ENCODE assay signal across 1 cellular context in genomic region chr16:26118575-26118974, GRCh38.
TF ChIP-seq lines count a peak whose summit lies in the region.

No MANE protein-coding gene starts in this region.

TF ChIP-seq in H1, 55 proteins besides CTCF, POLR2A, EP300 and RAD21:
- TF ChIP-seq CEBPB (IDR thresholded peaks at IDR 0.05; ENCODE audit: low read depth, low read length) (peak; percentile 62), TAF7 (optimal IDR thresholded peaks at IDR 0.05; ENCODE audit: borderline replicate concordance, low read depth, low read length) (no peak), SP2 (IDR thresholded peaks at IDR 0.05; ENCODE audit: low read length) (no peak), KDM1A (IDR thresholded peaks at IDR 0.05; ENCODE audit: borderline replicate concordance, low read length) (no peak), TEAD4 (IDR thresholded peaks at IDR 0.05; ENCODE audit: low read depth, low read length) (peak; percentile 88)
